In genomic region chr1:230507671-230508407, GRCh38 we compare ENCODE assay signal across 12 cellular contexts.
DNase-seq lines count a peak whose midpoint lies in the region; ATAC-seq, FAIRE-seq and TF ChIP-seq lines count a peak whose summit lies in the region.
"Had no signal": no experiment of that assay in that cellular context is flagged by ENCODE, and none has a peak within 500 bp of the region (broad histone marks: within the 10 kb centered on the region; RNA-seq: fewer than 3 reads in every experiment).

No MANE protein-coding gene starts in this region.

- no peak for TF ChIP-seq POLR2A in spleen (IDR thresholded peaks at IDR 0.05)

- H3K27ac ChIP-seq in pancreas (no peak overlapping the region), spleen (no peak overlapping the region)
- H3K27ac ChIP-seq: KMS-11 had no signal

- no peak for FAIRE-seq in pancreas (lab: Jason Lieb, UNC)

- H3K36me3 ChIP-seq in pancreas (no peaks in the 10 kb centered on the region), spleen (no peaks in the 10 kb centered on the region)

- H3K9me3 ChIP-seq in pancreas (no peaks in the 10 kb centered on the region), spleen (no peaks in the 10 kb centered on the region)

- no peak overlapping the region for H3K4me3 ChIP-seq in pancreas
- H3K4me3 ChIP-seq in spleen: no peak overlapping the region

- TF ChIP-seq CTCF in pancreas (IDR thresholded peaks at IDR 0.05) (no peak), spleen (IDR thresholded peaks at IDR 0.05 in 8 of 11, conservative IDR thresholded peaks at IDR 0.05 in 3 of 11) (no peak)

- in situ Hi-C loops in Caki2 (cut with HindIII; ENCODE audit: low pct_unique_long_range_greater_than_20kb, low sequenced_read_pairs): no loop called here

- intact Hi-C loops in pancreas (cut with DNase I) (no loop called here), spleen (cut with DNase I; ENCODE audit: low total_unique reads) (no loop called here)

- H3K4me1 ChIP-seq in pancreas: no peaks in the 10 kb centered on the region
- peaks cover 0 to 14% (median 7%) of the 10 kb centered on the region in 6 donors for H3K4me1 ChIP-seq in spleen

- no peaks in the 10 kb centered on the region for H3K27me3 ChIP-seq in pancreas
- no peaks in the 10 kb centered on the region for H3K27me3 ChIP-seq in spleen (replicated peaks in 1 of 7)

- peak; percentile 68 for DNase-seq in Caki2 (ENCODE audit: low read depth)
- peak; percentile 76 for DNase-seq in SW480 (ENCODE audit: low spot score)
- peak; percentile 77 for DNase-seq in globus pallidus (ENCODE audit: low spot score)
- DNase-seq in pancreas: no peak
- no peak for DNase-seq in spleen
- no peak for DNase-seq in NOMO-1 treated with dmso at 0.1 percent for 144 hours (lab: John Stamatoyannopoulos, UW; ENCODE audit: unreplicated experiment)
- DNase-seq in HPDE6-E6E7 (ENCODE audit: extremely low spot score): no peak
- no peak for DNase-seq in activated CD4-positive, CD25-positive, alpha-beta regulatory T cell treated with anti-CD3 and anti-CD28 coated beads, Interleukin-2, amount 50 U/mL, for 72 hours
- DNase-seq: foreskin melanocyte; NCI-H510A treated with DMSO at 0.1 percent for 48 hours; stimulated activated CD4-positive, alpha-beta T cell treated with anti-CD3 and anti-CD28 coated beads, Interleukin-15, amount 100 ng/mL, for 24 hours had no signal

- WGBS in pancreas, 2 donors: 71 to 74% methylated on average over 8 of the region's 8 CpGs
- 9 to 28% (median 19%) methylated on average over 8 of the region's 8 CpGs for WGBS in spleen, 5 donors

- peak in 3 of 4 donors; percentile 56 to 79 (median 78) for ATAC-seq in pancreas

Comparison
In these comparisons a context has a peak if more than half of its experiments do, and no peak if none do; other contexts are left out.
1. DNase-seq: peak in Caki2 (single experiment), SW480 (single experiment) and globus pallidus (single experiment); none in pancreas (0 of 6), spleen (single experiment), NOMO-1 treated with dmso at 0.1 percent for 144 hours (single experiment), HPDE6-E6E7 (single experiment) and activated CD4-positive, CD25-positive, alpha-beta regulatory T cell treated with anti-CD3 and anti-CD28 coated beads, Interleukin-2, amount 50 U/mL, for 72 hours (single experiment).